ENCODE assay signal across 8 cellular contexts in the genomic region with DNA sequence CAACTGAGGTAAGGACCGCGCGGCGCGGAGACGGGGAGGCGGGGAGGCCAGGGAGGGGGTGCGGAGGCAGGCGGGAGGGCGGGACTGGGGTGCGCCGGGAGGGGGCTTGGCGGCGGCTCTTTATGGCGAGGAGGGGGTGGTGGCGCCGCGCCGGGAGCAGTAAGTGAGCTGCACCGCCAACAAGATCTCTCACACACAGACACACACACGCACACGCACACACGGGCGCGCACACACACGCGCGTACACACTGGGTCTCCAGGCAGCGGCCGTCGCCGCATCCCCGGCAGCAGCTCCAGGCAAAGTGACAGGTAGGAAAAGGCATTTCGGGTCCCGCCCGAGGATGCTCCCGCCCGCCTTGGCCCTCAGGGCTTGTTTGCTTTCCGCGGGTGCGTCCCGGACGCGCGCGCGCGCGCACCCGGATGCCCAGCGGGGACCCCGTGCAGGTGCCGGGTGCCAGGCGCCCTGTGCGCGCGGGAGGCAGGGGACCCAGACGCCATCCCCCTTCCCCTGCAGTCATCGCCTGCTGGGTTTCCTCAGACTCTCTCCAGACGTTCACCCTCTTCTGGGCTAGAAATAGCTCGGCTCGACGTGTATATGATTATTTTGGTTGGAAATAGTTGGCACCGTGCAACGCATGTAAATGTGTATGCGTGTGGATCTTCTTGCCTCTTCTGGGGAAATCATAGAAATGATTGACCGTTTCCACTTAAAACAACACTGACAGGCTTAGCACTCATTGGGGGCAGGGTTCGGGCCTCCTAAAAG. TPM values are rescaled to one million over a fixed set of nuclear protein-coding genes. Genes with fewer than 3 reads are reported as not detected.
DNase-seq lines count a peak whose midpoint lies in the region; ATAC-seq, FAIRE-seq and TF ChIP-seq lines count a peak whose summit lies in the region.

A gene (plus strand): TSS at position 192 of the 768 bp plus-strand sequence. CDS start 238,728 bp downstream, outside the sequence.

- intact Hi-C loops in kidney (cut with DNase I) = no loop called here
- intact Hi-C loops in activated T-helper 2 cell treated with anti-CD3 and anti-CD28 coated beads, Interferon-gamma antibody, Interleukin-2, Interleukin-4, amounts not matched to agents 10 μg/mL and 5 μg/mL and 100 μg/mL, durations not matched to agents 14 hours and 24 hours and 36 hours (cut with micrococcal nuclease) = no loop called here

- H4K91ac ChIP-seq in H9 (ENCODE audit: insufficient read length, low read depth, low read length) = no peak within 1 kb of the TSS

- no peaks in the 10 kb centered on the region for H4K20me1 ChIP-seq in H9 (ENCODE audit: control insufficient read depth, insufficient read depth, insufficient read length)

- no peak within 1 kb of the TSS for H2AK5ac ChIP-seq in H9 (ENCODE audit: insufficient read length, low read length)

- H3K79me1 ChIP-seq in H9 (ENCODE audit: insufficient read depth, low read depth, low read length, poor library complexity, severe bottlenecking) = no peaks in the 10 kb centered on the region

- H3K4me1 ChIP-seq in H9 (ENCODE audit: insufficient read depth, low read length) (peaks cover 8% of the 10 kb centered on the region; the same call in 1 of the 2 replicates), kidney (ENCODE audit: control insufficient read depth in 1 of 2, insufficient read depth in 1 of 2, low read depth in 1 of 2, low read length in 2 of 2) (peaks cover 0 to 6% of the 10 kb centered on the region in 2 donors), stomach smooth muscle (ENCODE audit: control insufficient read depth, insufficient read depth, low read length) (peaks cover 6% of the 10 kb centered on the region)

- H3K27me3 Mint-ChIP-seq in H9 (ENCODE audit: low read depth) = no peaks in the 10 kb centered on the region; the same call in 1 of the 2 replicates
- H3K27me3 Mint-ChIP-seq in activated T-helper 2 cell treated with anti-CD3 and anti-CD28 coated beads, Interferon-gamma antibody, Interleukin-2, Interleukin-4, amounts not matched to agents 10 μg/mL and 5 μg/mL and 100 μg/mL, durations not matched to agents 14 hours and 24 hours and 36 hours (ENCODE audit: low read depth) = peaks cover 12% of the 10 kb centered on the region

- no peak for FAIRE-seq in kidney (lab: Jason Lieb, UNC)

- H3K23ac ChIP-seq in H9 (ENCODE audit: insufficient read length, low read depth, low read length) = no peak within 1 kb of the TSS

- H2AFZ ChIP-seq in H9 (ENCODE audit: low read length) = no peak within 1 kb of the TSS

- no peak within 1 kb of the TSS for H4K8ac ChIP-seq in H9 (replicated peaks; ENCODE audit: insufficient read length, low read depth, low read length)

- H3K27ac Mint-ChIP-seq in H9 = peak within 1 kb of the TSS; percentile 66 to 96 (median 75); a peak in 6 of 7 replicates
- no peak within 1 kb of the TSS for H3K27ac Mint-ChIP-seq in activated T-helper 2 cell treated with anti-CD3 and anti-CD28 coated beads, Interferon-gamma antibody, Interleukin-2, Interleukin-4, amounts not matched to agents 10 μg/mL and 5 μg/mL and 100 μg/mL, durations not matched to agents 14 hours and 24 hours and 36 hours

- no peak within 1 kb of the TSS for H2BK12ac ChIP-seq in H9 (ENCODE audit: insufficient read length, low read depth, low read length)

- ATAC-seq in HG03354 (IDR thresholded peaks at IDR 0.05; ENCODE audit: poor library complexity, severe bottlenecking, unreplicated experiment) = no peak

- H4K5ac ChIP-seq in H9 (ENCODE audit: insufficient read length, low read depth, low read length) = no peak within 1 kb of the TSS

- peak; percentile 57 for DNase-seq in H9
- peak; percentile 76 for DNase-seq in NCI-H510A (lab: John Stamatoyannopoulos, UW)
- peak; percentile 75 for DNase-seq in cerebellar cortex (ENCODE audit: low spot score)
- peak; percentile 79 for DNase-seq in kidney
- no peak for DNase-seq in activated T-helper 2 cell treated with anti-CD3 and anti-CD28 coated beads, Interferon-gamma antibody, Interleukin-2, Interleukin-4, amounts not matched to agents 10 μg/mL and 5 μg/mL and 100 μg/mL, durations not matched to agents 14 hours and 24 hours and 36 hours (ENCODE audit: low spot score)
- DNase-seq in activated effector memory CD4-positive, alpha-beta T cell treated with anti-CD3 and anti-CD28 coated beads, Interleukin-2, amount 50 U/mL, for 16 hours = no peak

- no peaks in the 10 kb centered on the region for H3K79me2 ChIP-seq in H9 (ENCODE audit: insufficient read depth, low read length)

- TF ChIP-seq CTCF in H9 (conservative IDR thresholded peaks at IDR 0.05) (no peak), kidney (IDR thresholded peaks at IDR 0.05; ENCODE audit: borderline replicate concordance, extremely low read depth, insufficient read depth) (no peak)

- H2BK120ac ChIP-seq in H9 (ENCODE audit: low read depth, low read length, poor library complexity, severe bottlenecking) = no peak within 1 kb of the TSS

- H3K56ac ChIP-seq in H9 (ENCODE audit: insufficient read length, low read depth, low read length) = no peak within 1 kb of the TSS

- H3K36me3 ChIP-seq in kidney (ENCODE audit: control insufficient read depth in 1 of 2, insufficient read depth in 2 of 2, low read length in 2 of 2) (no peaks in the 10 kb centered on the region), stomach smooth muscle (ENCODE audit: control insufficient read depth in 2 of 2, insufficient read depth in 2 of 2, low read length in 2 of 2) (no peaks in the 10 kb centered on the region)

- H3K4me2 ChIP-seq in H9 (ENCODE audit: insufficient read depth, insufficient read length, low read length) = peak within 1 kb of the TSS; percentile 79

- H3K4me3 ChIP-seq in kidney (ENCODE audit: low read length in 2 of 2) (peak within 1 kb of the TSS; percentile 73 to 77), stomach smooth muscle (ENCODE audit: low read length in 2 of 2) (peak within 1 kb of the TSS; percentile 73 to 86)

- peak within 1 kb of the TSS; percentile 36 for H3K18ac ChIP-seq in H9 (ENCODE audit: insufficient read length, low read depth, low read length)

- no CpG with 5 or more reads among the region's 68 CpGs for WGBS in H9 (ENCODE audit: extremely low coverage, insufficient read length, low lambda C conversion rate)

- H3K9me3 ChIP-seq in H9 (ENCODE audit: control insufficient read depth, low read depth, low read length) (no peaks in the 10 kb centered on the region), kidney (ENCODE audit: control insufficient read depth in 1 of 2, low read length in 2 of 2) (no peaks in the 10 kb centered on the region), stomach smooth muscle (ENCODE audit: control insufficient read depth in 2 of 2, low read length in 2 of 2) (no peaks in the 10 kb centered on the region)

- H3K36me3 Mint-ChIP-seq in H9 (ENCODE audit: insufficient read depth in 1 of 3, low read depth in 3 of 3) = no peaks in the 10 kb centered on the region; a peak in 1 of 7 replicates
- no peaks in the 10 kb centered on the region for H3K36me3 Mint-ChIP-seq in activated T-helper 2 cell treated with anti-CD3 and anti-CD28 coated beads, Interferon-gamma antibody, Interleukin-2, Interleukin-4, amounts not matched to agents 10 μg/mL and 5 μg/mL and 100 μg/mL, durations not matched to agents 14 hours and 24 hours and 36 hours (ENCODE audit: low read depth)

- H2BK15ac ChIP-seq in H9 (ENCODE audit: low read depth, low read length) = no peak within 1 kb of the TSS

- H3K14ac ChIP-seq in H9 (ENCODE audit: insufficient read depth, low read length) = peak within 1 kb of the TSS; percentile 79

- H3K4me1 Mint-ChIP-seq in H9 = peaks cover 42 to 47% of the 10 kb centered on the region in 2 experiments
- H3K4me1 Mint-ChIP-seq in activated T-helper 2 cell treated with anti-CD3 and anti-CD28 coated beads, Interferon-gamma antibody, Interleukin-2, Interleukin-4, amounts not matched to agents 10 μg/mL and 5 μg/mL and 100 μg/mL, durations not matched to agents 14 hours and 24 hours and 36 hours (ENCODE audit: low read depth) = no peaks in the 10 kb centered on the region

- no peak within 1 kb of the TSS for H3T11ph ChIP-seq in H9 (ENCODE audit: low read length)

- H2BK20ac ChIP-seq in H9 (ENCODE audit: low read depth, low read length, poor library complexity, severe bottlenecking) = no peak within 1 kb of the TSS

- H3K9ac ChIP-seq in H9 (ENCODE audit: extremely low read depth, insufficient read length, low read length) = no peak within 1 kb of the TSS
- peak within 1 kb of the TSS; percentile 0 to 69 for H3K9ac ChIP-seq in kidney (ENCODE audit: low read length in 2 of 2)
- H3K9ac ChIP-seq in stomach smooth muscle (ENCODE audit: low read length in 2 of 2) = peak within 1 kb of the TSS; percentile 47 to 62

- peaks cover 14% of the 10 kb centered on the region for H3K23me2 ChIP-seq in H9 (ENCODE audit: insufficient read length, low read depth, low read length, poor library complexity, severe bottlenecking)

- H3K27ac ChIP-seq in H9 (ENCODE audit: insufficient read length, low read depth, low read length) (no peak within 1 kb of the TSS), kidney (ENCODE audit: low read depth in 2 of 2, low read length in 2 of 2) (peak within 1 kb of the TSS in 1 of 2 donors; percentile 60), stomach smooth muscle (ENCODE audit: low read length) (peak within 1 kb of the TSS; percentile 58)

- H3K9me3 Mint-ChIP-seq in H9 = no peaks in the 10 kb centered on the region
- no peaks in the 10 kb centered on the region for H3K9me3 Mint-ChIP-seq in activated T-helper 2 cell treated with anti-CD3 and anti-CD28 coated beads, Interferon-gamma antibody, Interleukin-2, Interleukin-4, amounts not matched to agents 10 μg/mL and 5 μg/mL and 100 μg/mL, durations not matched to agents 14 hours and 24 hours and 36 hours

- H3K4ac ChIP-seq in H9 (ENCODE audit: low read depth, low read length) = no peak within 1 kb of the TSS; the same call in 1 of the 2 replicates

- no peaks in the 10 kb centered on the region for H3K27me3 ChIP-seq in H9 (ENCODE audit: insufficient read depth, low read length)
- no peaks in the 10 kb centered on the region for H3K27me3 ChIP-seq in stomach smooth muscle (ENCODE audit: control insufficient read depth in 1 of 2, insufficient read depth in 2 of 2, low read length in 2 of 2)

- H2BK5ac ChIP-seq in H9 (ENCODE audit: insufficient read length, low read length) = no peak within 1 kb of the TSS

- H3K4me3 Mint-ChIP-seq in H9 = peak within 1 kb of the TSS; percentile 75 to 96
- H3K4me3 Mint-ChIP-seq in activated T-helper 2 cell treated with anti-CD3 and anti-CD28 coated beads, Interferon-gamma antibody, Interleukin-2, Interleukin-4, amounts not matched to agents 10 μg/mL and 5 μg/mL and 100 μg/mL, durations not matched to agents 14 hours and 24 hours and 36 hours (ENCODE audit: low read depth) = no peak within 1 kb of the TSS

RNA-seq across cellular contexts. Expression of the gene that starts here (rescaled TPM):
- total RNA-seq in H9 (2021) (8.4 and 10.1 TPM in 2 replicates), kidney (17.7 TPM)
- polyA plus RNA-seq in kidney (ENCODE audit: insufficient read depth, low read depth, low replicate concordance) = 2.8 TPM
- total RNA-seq in activated T-helper 2 cell treated with anti-CD3 and anti-CD28 coated beads, Interferon-gamma antibody, Interleukin-2, Interleukin-4, amounts not matched to agents 10 μg/mL and 5 μg/mL and 100 μg/mL, durations not matched to agents 14 hours and 24 hours and 36 hours = not detected in 2 replicates

Comparison
In these comparisons a context has a peak if more than half of its experiments do, and no peak if none do; other contexts are left out.
1. DNase-seq: peak in H9 (single experiment), NCI-H510A (single experiment), cerebellar cortex (single experiment) and kidney (single experiment); none in activated T-helper 2 cell treated with anti-CD3 and anti-CD28 coated beads, Interferon-gamma antibody, Interleukin-2, Interleukin-4, amounts not matched to agents 10 μg/mL and 5 μg/mL and 100 μg/mL, durations not matched to agents 14 hours and 24 hours and 36 hours (single experiment) and activated effector memory CD4-positive, alpha-beta T cell treated with anti-CD3 and anti-CD28 coated beads, Interleukin-2, amount 50 U/mL, for 16 hours (single experiment).